16 cellular contexts compared by ENCODE assay signal in the genomic region with DNA sequence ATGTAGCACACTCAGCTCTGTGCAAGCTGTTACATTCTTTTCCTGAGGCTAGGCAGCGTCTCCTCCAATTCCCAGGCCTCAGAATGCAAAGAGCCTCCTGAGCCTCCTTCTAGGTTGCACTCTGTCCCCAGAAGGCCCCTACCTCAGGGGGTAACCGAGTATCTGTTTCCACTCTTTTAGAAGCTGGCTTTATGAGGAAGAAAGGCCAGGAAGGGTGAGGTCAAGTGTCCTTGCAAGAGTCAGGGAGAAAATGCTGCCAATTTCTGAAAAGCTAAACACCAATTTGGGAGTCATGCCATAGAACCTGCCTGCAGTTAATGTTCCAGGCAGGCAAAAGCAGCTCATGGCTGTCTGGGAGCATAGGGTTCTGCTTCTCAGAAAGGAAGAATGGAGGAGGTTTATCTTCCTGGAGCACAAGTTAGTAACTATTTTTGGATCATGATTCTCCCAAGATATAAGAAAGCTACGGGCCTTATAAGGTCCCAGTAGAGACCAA.
DNase-seq lines count a peak whose midpoint lies in the region; ATAC-seq and TF ChIP-seq lines count a peak whose summit lies in the region.
"Had no signal": no experiment of that assay in that cellular context is flagged by ENCODE, and none has a peak within 500 bp of the region (broad histone marks: within the 10 kb centered on the region; RNA-seq: fewer than 3 reads in every experiment).

No MANE protein-coding gene starts in this region.

- H3K79me2 ChIP-seq in GM23338 (replicated peaks; ENCODE audit: insufficient read depth) (no peaks in the 10 kb centered on the region), PC-9 (ENCODE audit: low read depth) (no peaks in the 10 kb centered on the region)

- H3K27ac ChIP-seq in GM23338 (ENCODE audit: low read depth), result no peak overlapping the region
- H3K27ac ChIP-seq in prostate gland, result peak overlapping the region; percentile 20 to 50
- H3K27ac ChIP-seq in PC-9, result no peak overlapping the region
- H3K27ac ChIP-seq: foreskin keratinocyte, SJSA1 had no signal

- no peaks in the 10 kb centered on the region for H3K9me2 ChIP-seq in GM23338 (ENCODE audit: insufficient read depth)
- H3K9me2 ChIP-seq in PC-9 (ENCODE audit: insufficient read depth), result no peaks in the 10 kb centered on the region

- no peak overlapping the region for H3K4me2 ChIP-seq in GM23338
- no peak overlapping the region for H3K4me2 ChIP-seq in PC-9

- H3K36me3 Mint-ChIP-seq in GM23338 (ENCODE audit: low read depth), result no peaks in the 10 kb centered on the region
- H3K36me3 Mint-ChIP-seq in WTC11, result no peaks in the 10 kb centered on the region
- peaks cover 7% of the 10 kb centered on the region for H3K36me3 Mint-ChIP-seq in activated CD4-positive, alpha-beta T cell treated with anti-CD3 and anti-CD28 coated beads for 36 hours (ENCODE audit: low read depth)

- H3K9me3 ChIP-seq in prostate gland, result no peaks in the 10 kb centered on the region
- no peaks in the 10 kb centered on the region for H3K9me3 ChIP-seq in PC-9 (ENCODE audit: insufficient read depth, low read depth)
- H3K9me3 ChIP-seq: SJSA1 had no signal

- no peaks in the 10 kb centered on the region for H4K20me1 ChIP-seq in GM23338 (replicated peaks; ENCODE audit: insufficient read depth)
- H4K20me1 ChIP-seq in PC-9 (ENCODE audit: insufficient read depth), result no peaks in the 10 kb centered on the region; the same call in 1 of the 2 replicates

- WGBS in prostate gland, result 30% methylated on average over 3 of the region's 3 CpGs

- H2AFZ ChIP-seq in GM23338 (no peak overlapping the region; the same call in 1 of the 2 replicates), PC-9 (no peak overlapping the region)

- DNase-seq in GM23338 (ENCODE audit: low spot score), result no peak
- DNase-seq in WTC11 (ENCODE audit: low spot score), result no peak
- DNase-seq in left cardiac atrium, result no peak
- DNase-seq in prostate gland (ENCODE audit: low spot score), result peak; percentile 8
- no peak for DNase-seq in NCI-H146 (lab: John Stamatoyannopoulos, UW)
- no peak for DNase-seq in activated CD4-positive, alpha-beta T cell treated with anti-CD3 and anti-CD28 coated beads for 36 hours
- DNase-seq in PC-9, result no peak
- DNase-seq: activated CD8-positive, alpha-beta memory T cell treated with anti-CD3 and anti-CD28 coated beads, Interleukin-2, amount 50 U/mL, for 48 hours; foreskin keratinocyte; NCI-H1417 treated with DMSO at 0.1 percent for 48 hours; NCI-H774; stimulated activated CD8-positive, alpha-beta memory T cell treated with anti-CD3 and anti-CD28 coated beads, Interleukin-4, amount 100 ng/mL, for 48 hours had no signal

- POLR2A ChIA-PET in WTC11 (lab: Charles Lee) (interaction anchor here (0.7 kb wide), 1 partner anchor 100 kb away, joined by 7 read pairs; no protein-coding TSS in a partner anchor), PC-9 (lab: Charles Lee; ENCODE audit: unreplicated experiment) (no interaction called here)
- POLR2A ChIA-PET in activated CD4-positive, alpha-beta T cell treated with anti-CD3 and anti-CD28 coated beads for 36 hours (lab: Charles Lee), result no interaction called here

- TF ChIP-seq CTCF in GM23338 (conservative IDR thresholded peaks at IDR 0.05; ENCODE audit: low read depth in 2 of 2), result no peak
- no peak for TF ChIP-seq CTCF in WTC11 (IDR thresholded peaks at IDR 0.05)
- no peak for TF ChIP-seq CTCF in prostate gland (IDR thresholded peaks at IDR 0.05)
- TF ChIP-seq CTCF in PC-9 (conservative IDR thresholded peaks at IDR 0.05), result no peak

- H3K4me3 ChIP-seq in GM23338 (no peak overlapping the region), prostate gland (no peak overlapping the region), PC-9 (no peak overlapping the region)
- H3K4me3 ChIP-seq: SJSA1 had no signal

- no peaks in the 10 kb centered on the region for H3K27me3 ChIP-seq in GM23338 (ENCODE audit: insufficient read depth)
- H3K27me3 ChIP-seq in prostate gland (replicated peaks; ENCODE audit: insufficient read depth), result no peaks in the 10 kb centered on the region
- H3K27me3 ChIP-seq in PC-9 (ENCODE audit: insufficient read depth, low read depth), result no peaks in the 10 kb centered on the region
- H3K27me3 ChIP-seq: foreskin keratinocyte, SJSA1 had no signal

- TF ChIP-seq POLR2A in prostate gland (IDR thresholded peaks at IDR 0.05), result no peak

- H3K27ac Mint-ChIP-seq in GM23338 (no peak overlapping the region), WTC11 (no peak overlapping the region)
- H3K27ac Mint-ChIP-seq in activated CD4-positive, alpha-beta T cell treated with anti-CD3 and anti-CD28 coated beads for 36 hours, result no peak overlapping the region

- no TSS peak for BruUV-seq in PC-9 (replicated peaks; lab: Mats Ljungman, UMichigan)

- intact Hi-C loops in left cardiac atrium (cut with DNase I), result no loop called here
- intact Hi-C loops in prostate gland (cut with DNase I), result loop anchor here (2.0 kb wide), 1 partner anchor 35 kb away; no protein-coding TSS in a partner anchor
- intact Hi-C loops in activated CD4-positive, alpha-beta T cell treated with anti-CD3 and anti-CD28 coated beads for 36 hours (cut with DNase I, micrococcal nuclease), result no loop called here
- intact Hi-C loops in PC-9 (cut with micrococcal nuclease; ENCODE audit: unreplicated experiment), result no loop called here

- H3K27me3 Mint-ChIP-seq in GM23338 (ENCODE audit: insufficient read depth, low read depth, poor library complexity) (no peaks in the 10 kb centered on the region), WTC11 (ENCODE audit: low read depth) (no peaks in the 10 kb centered on the region)
- H3K27me3 Mint-ChIP-seq in activated CD4-positive, alpha-beta T cell treated with anti-CD3 and anti-CD28 coated beads for 36 hours, result no peaks in the 10 kb centered on the region

- ATAC-seq in GM23338, result peak; percentile 56
- peak; percentile 35; the same call in 1 of the 2 replicates for ATAC-seq in WTC11
- ATAC-seq in left cardiac atrium, result peak; percentile 50 to 71
- ATAC-seq in GM18519 (IDR thresholded peaks at IDR 0.05; ENCODE audit: low FRiP score, unreplicated experiment), result no peak
- ATAC-seq in activated CD4-positive, alpha-beta T cell treated with anti-CD3 and anti-CD28 coated beads for 36 hours, result no peak
- ATAC-seq: activated naive CD4-positive, alpha-beta T cell treated with anti-CD3 and anti-CD28 coated beads, Interleukin-2, amount 50 U/mL, for 72 hours; foreskin keratinocyte had no signal

- H3F3A ChIP-seq in GM23338 (replicated peaks; ENCODE audit: low read depth), result no peaks in the 10 kb centered on the region
- no peaks in the 10 kb centered on the region for H3F3A ChIP-seq in PC-9 (ENCODE audit: insufficient read depth, low read depth)

- H3K4me1 ChIP-seq in GM23338 (ENCODE audit: insufficient read depth), result no peaks in the 10 kb centered on the region
- H3K4me1 ChIP-seq in prostate gland (replicated peaks), result no peaks in the 10 kb centered on the region
- H3K4me1 ChIP-seq in PC-9 (replicated peaks; ENCODE audit: insufficient read depth), result no peaks in the 10 kb centered on the region
- H3K4me1 ChIP-seq: foreskin keratinocyte, SJSA1 had no signal

- H3K4me3 Mint-ChIP-seq in GM23338 (no peak overlapping the region), WTC11 (no peak overlapping the region)
- no peak overlapping the region for H3K4me3 Mint-ChIP-seq in activated CD4-positive, alpha-beta T cell treated with anti-CD3 and anti-CD28 coated beads for 36 hours
- H3K4me3 Mint-ChIP-seq: neural crest cell had no signal

- no peaks in the 10 kb centered on the region for H3K9me3 Mint-ChIP-seq in GM23338
- H3K9me3 Mint-ChIP-seq in WTC11, result no peaks in the 10 kb centered on the region
- peaks cover 2% of the 10 kb centered on the region for H3K9me3 Mint-ChIP-seq in activated CD4-positive, alpha-beta T cell treated with anti-CD3 and anti-CD28 coated beads for 36 hours (ENCODE audit: low read depth)

- CTCF ChIA-PET in WTC11 (lab: Charles Lee), result interaction anchor here (0.6 to 0.9 kb wide), 2 partner anchors 34 to 827 kb away, joined by 3 read pairs; no protein-coding TSS in a partner anchor
- CTCF ChIA-PET in activated CD4-positive, alpha-beta T cell treated with anti-CD3 and anti-CD28 coated beads for 36 hours (lab: Charles Lee), result interaction anchor here (0.5 to 1.2 kb wide), 2 partner anchors 67 to 259 kb away, joined by 3 read pairs; no protein-coding TSS in a partner anchor
- CTCF ChIA-PET in PC-9 (lab: Charles Lee), result no interaction called here

- H3K36me3 ChIP-seq in GM23338 (ENCODE audit: insufficient read depth) (no peaks in the 10 kb centered on the region), prostate gland (no peaks in the 10 kb centered on the region), PC-9 (ENCODE audit: low read depth) (no peaks in the 10 kb centered on the region)
- H3K36me3 ChIP-seq: SJSA1 had no signal

- H3K4me1 Mint-ChIP-seq in GM23338 (peaks cover 9% of the 10 kb centered on the region; the same call in 2 of the 3 replicates), WTC11 (peaks cover 9% of the 10 kb centered on the region)
- H3K4me1 Mint-ChIP-seq in activated CD4-positive, alpha-beta T cell treated with anti-CD3 and anti-CD28 coated beads for 36 hours, result no peaks in the 10 kb centered on the region

TF ChIP-seq in GM23338, 12 proteins besides CTCF, POLR2A, EP300 and RAD21 (continues in another document):
- TF ChIP-seq STAT1 (IDR thresholded peaks at IDR 0.05; ENCODE audit: unreplicated experiment), result no peak
- TF ChIP-seq ZNF114 (CRISPR knock-in tag; IDR thresholded peaks at IDR 0.05), result no peak
- TF ChIP-seq JUNB (IDR thresholded peaks at IDR 0.05; ENCODE audit: unreplicated experiment), result no peak
- no peak for TF ChIP-seq POLR2AphosphoS5 (IDR thresholded peaks at IDR 0.05; ENCODE audit: low read depth)
- no peak for TF ChIP-seq NANOG (IDR thresholded peaks at IDR 0.05; ENCODE audit: borderline replicate concordance)
- no peak for TF ChIP-seq EZH2phosphoT487 (IDR thresholded peaks at IDR 0.05; ENCODE audit: unreplicated experiment)

TF ChIP-seq in WTC11, 78 proteins besides CTCF, POLR2A, EP300 and RAD21 (continues in another document):
- no peak for TF ChIP-seq RORB (CRISPR knock-in tag; IDR thresholded peaks at IDR 0.05)
- no peak for TF ChIP-seq NR3C1 (CRISPR knock-in tag; conservative IDR thresholded peaks at IDR 0.05; ENCODE audit: low read depth)
- no peak for TF ChIP-seq SMAD3 (CRISPR knock-in tag; IDR thresholded peaks at IDR 0.05; ENCODE audit: borderline replicate concordance)
- TF ChIP-seq PRRX2 (CRISPR knock-in tag; IDR thresholded peaks at IDR 0.05), result no peak
- TF ChIP-seq ESRRA (CRISPR knock-in tag; IDR thresholded peaks at IDR 0.05; ENCODE audit: borderline replicate concordance), result no peak
- TF ChIP-seq IRF2 (CRISPR knock-in tag; IDR thresholded peaks at IDR 0.05; ENCODE audit: borderline replicate concordance, low read depth), result no peak
- TF ChIP-seq CBFB (CRISPR knock-in tag; IDR thresholded peaks at IDR 0.05; ENCODE audit: low read depth), result no peak
- no peak for TF ChIP-seq HMGA2 (CRISPR knock-in tag; IDR thresholded peaks at IDR 0.05)
- no peak for TF ChIP-seq TEAD1 (CRISPR knock-in tag; IDR thresholded peaks at IDR 0.05)
- TF ChIP-seq SP1 (CRISPR knock-in tag; conservative IDR thresholded peaks at IDR 0.05), result no peak

Comparison
In these comparisons a context has a peak if more than half of its experiments do, and no peak if none do; other contexts are left out.
1. ATAC-seq: peak in GM23338 (single experiment), WTC11 (single experiment) and left cardiac atrium (2 of 2); none in GM18519 (single experiment) and activated CD4-positive, alpha-beta T cell treated with anti-CD3 and anti-CD28 coated beads for 36 hours (single experiment).
2. H3K27ac ChIP-seq: peak in prostate gland (2 of 2); none in GM23338 (single experiment) and PC-9 (single experiment).